Comparison of ENCODE assay signal across 22 cellular contexts in genomic region chrX:134002921-134003615, GRCh38. TPM values are rescaled to one million over a fixed set of nuclear protein-coding genes. Genes with fewer than 3 reads are reported as not detected.
"Had no signal": no experiment of that assay in that cellular context is flagged by ENCODE, and none has a peak within 500 bp of the region (broad histone marks: within the 10 kb centered on the region; RNA-seq: fewer than 3 reads in every experiment).

No MANE protein-coding gene starts in this region.

- H3K4me3 Mint-ChIP-seq: activated naive CD4-positive, alpha-beta T cell treated with anti-CD3 and anti-CD28 coated beads, Interleukin-2, amount 10 ng/mL, durations not matched to agents 7 days and 5 days; activated naive CD8-positive, alpha-beta T cell treated with anti-CD3 and anti-CD28 coated beads, Interleukin-2, amount 50 U/mL, for 24 hours; memory B cell; naive thymus-derived CD8-positive, alpha-beta T cell; stimulated activated naive B cell treated with anti-CD40 and anti-IgM and Interleukin-4, amounts not matched to agents 10 μg/mL and 1 μg/mL and 100 μg/mL, for 72 hours had no signal

- H3K4me3 ChIP-seq: gastroesophageal sphincter, heart left ventricle, sigmoid colon, spleen, thoracic aorta, upper lobe of right lung had no signal

- H3K9me3 Mint-ChIP-seq: activated naive CD4-positive, alpha-beta T cell treated with anti-CD3 and anti-CD28 coated beads, Interleukin-2, amount 10 ng/mL, durations not matched to agents 7 days and 5 days; activated naive CD8-positive, alpha-beta T cell treated with anti-CD3 and anti-CD28 coated beads, Interleukin-2, amount 50 U/mL, for 24 hours; memory B cell; naive thymus-derived CD8-positive, alpha-beta T cell; stimulated activated naive B cell treated with anti-CD40 and anti-IgM and Interleukin-4, amounts not matched to agents 10 μg/mL and 1 μg/mL and 100 μg/mL, for 72 hours had no signal

- H3K4me1 Mint-ChIP-seq: activated naive CD4-positive, alpha-beta T cell treated with anti-CD3 and anti-CD28 coated beads, Interleukin-2, amount 10 ng/mL, durations not matched to agents 7 days and 5 days; memory B cell; naive thymus-derived CD8-positive, alpha-beta T cell; stimulated activated naive B cell treated with anti-CD40 and anti-IgM and Interleukin-4, amounts not matched to agents 10 μg/mL and 1 μg/mL and 100 μg/mL, for 72 hours had no signal

- H3K27ac ChIP-seq: gastroesophageal sphincter, heart left ventricle, spleen, thoracic aorta, upper lobe of right lung, VCaP had no signal

- H3K27ac Mint-ChIP-seq: activated naive CD4-positive, alpha-beta T cell treated with anti-CD3 and anti-CD28 coated beads, Interleukin-2, amount 10 ng/mL, durations not matched to agents 7 days and 5 days; activated naive CD8-positive, alpha-beta T cell treated with anti-CD3 and anti-CD28 coated beads, Interleukin-2, amount 50 U/mL, for 24 hours; memory B cell; naive thymus-derived CD8-positive, alpha-beta T cell; stimulated activated naive B cell treated with anti-CD40 and anti-IgM and Interleukin-4, amounts not matched to agents 10 μg/mL and 1 μg/mL and 100 μg/mL, for 72 hours had no signal

- H3K36me3 Mint-ChIP-seq: activated naive CD4-positive, alpha-beta T cell treated with anti-CD3 and anti-CD28 coated beads, Interleukin-2, amount 10 ng/mL, durations not matched to agents 7 days and 5 days; memory B cell; naive thymus-derived CD8-positive, alpha-beta T cell; stimulated activated naive B cell treated with anti-CD40 and anti-IgM and Interleukin-4, amounts not matched to agents 10 μg/mL and 1 μg/mL and 100 μg/mL, for 72 hours had no signal

- ATAC-seq: activated naive CD8-positive, alpha-beta T cell treated with anti-CD3 and anti-CD28 coated beads, Interleukin-2, amount 50 U/mL, for 24 hours; naive thymus-derived CD8-positive, alpha-beta T cell; stimulated activated naive B cell treated with anti-CD40 and anti-IgM and Interleukin-4, amounts not matched to agents 10 μg/mL and 1 μg/mL and 100 μg/mL, for 72 hours had no signal

- DNase-seq: activated CD4-positive, alpha-beta T cell treated with anti-CD3 and anti-CD28 coated beads for 1 hour; activated CD8-positive, alpha-beta memory T cell treated with anti-CD3 and anti-CD28 coated beads for 24 hours; activated CD8-positive, alpha-beta memory T cell treated with anti-CD3 and anti-CD28 coated beads, Interleukin-2, amount 50 U/mL, for 48 hours; activated effector memory CD4-positive, alpha-beta T cell treated with Interleukin-2 at 50 U/mL for 16 hours; activated naive CD4-positive, alpha-beta T cell treated with anti-CD3 and anti-CD28 coated beads, Interleukin-2, amount 10 ng/mL, durations not matched to agents 7 days and 5 days; activated naive CD8-positive, alpha-beta T cell treated with anti-CD3 and anti-CD28 coated beads, Interleukin-2, amount 50 U/mL, for 24 hours; activated T-cell treated with anti-CD3 and anti-CD28 coated beads, Interleukin-2, amount 50 U/mL, for 48 hours; aorta; cerebellar nuclear complex; effector CD4-positive, alpha-beta T cell; heart left ventricle; left ventricle myocardium superior; naive thymus-derived CD8-positive, alpha-beta T cell; posterior cingulate gyrus; sigmoid colon; spleen; stimulated activated naive B cell treated with anti-CD40 and anti-IgM and Interleukin-4, amounts not matched to agents 10 μg/mL and 1 μg/mL and 100 μg/mL, for 72 hours; upper lobe of right lung had no signal

- H3K27me3 ChIP-seq: gastroesophageal sphincter, sigmoid colon, upper lobe of right lung had no signal

- H3K4me1 ChIP-seq: heart left ventricle, spleen, upper lobe of right lung had no signal

- H3K36me3 ChIP-seq: gastroesophageal sphincter, heart left ventricle, sigmoid colon, spleen, thoracic aorta, upper lobe of right lung had no signal

- H3K9me3 ChIP-seq: gastroesophageal sphincter, heart left ventricle, sigmoid colon, spleen, thoracic aorta, upper lobe of right lung had no signal

RNA-seq across cellular contexts. Expression of gene GPC3, which starts 17.7 kb away (rescaled TPM):
- total RNA-seq: naive thymus-derived CD8-positive, alpha-beta T cell had no signal
